ENCODE assay signal across 31 cellular contexts in the genomic region with DNA sequence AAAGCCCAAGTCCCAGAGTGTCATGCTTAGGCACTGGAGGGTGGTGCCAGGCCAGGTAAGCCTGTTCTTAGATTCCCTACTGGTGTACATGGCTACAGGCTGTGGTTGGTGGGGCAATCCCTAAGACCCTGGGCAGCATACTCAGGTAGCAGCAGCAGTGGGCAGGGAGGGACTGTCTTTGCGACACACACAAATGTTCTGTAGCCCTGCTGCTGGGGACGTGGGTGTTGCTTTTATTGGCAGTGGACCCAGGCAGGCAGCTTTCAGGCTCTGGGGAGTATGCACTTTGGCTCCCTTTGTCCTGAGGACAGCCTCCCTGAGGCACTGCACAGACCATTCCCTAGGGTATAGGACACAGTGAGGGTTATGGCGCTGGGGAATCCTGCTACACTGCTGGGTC.
"Had no signal": no experiment of that assay in that cellular context is flagged by ENCODE, and none has a peak within 500 bp of the region (broad histone marks: within the 10 kb centered on the region; RNA-seq: fewer than 3 reads in every experiment).

No MANE protein-coding gene starts in this region.

- H3K27me3 ChIP-seq: body of pancreas, cardiac muscle cell, dorsolateral prefrontal cortex had no signal

- H3K36me3 Mint-ChIP-seq: activated CD4-positive, alpha-beta memory T cell treated with anti-CD3 and anti-CD28 coated beads for 36 hours; activated CD8-positive, alpha-beta memory T cell treated with anti-CD3 and anti-CD28 coated beads, Interleukin-2, amount 10 ng/mL, durations not matched to agents 7 days and 5 days; activated naive CD4-positive, alpha-beta T cell treated with anti-CD3 and anti-CD28 coated beads, Interleukin-2, amount 10 ng/mL, durations not matched to agents 7 days and 5 days; activated naive CD8-positive, alpha-beta T cell treated with anti-CD3 and anti-CD28 coated beads, Interleukin-2, amount 10 ng/mL, durations not matched to agents 7 days and 5 days had no signal

- H3K36me3 ChIP-seq: cardiac muscle cell had no signal

- H3K4me1 Mint-ChIP-seq: activated CD4-positive, alpha-beta T cell treated with anti-CD3 and anti-CD28 coated beads for 36 hours; activated CD4-positive, alpha-beta T cell treated with anti-CD3 and anti-CD28 coated beads, Interleukin-2, amount 10 ng/mL, durations not matched to agents 24 days and 14 days; activated CD8-positive, alpha-beta memory T cell treated with anti-CD3 and anti-CD28 coated beads, Interleukin-2, amount 10 ng/mL, durations not matched to agents 7 days and 5 days; activated naive CD4-positive, alpha-beta T cell treated with anti-CD3 and anti-CD28 coated beads, Interleukin-2, amount 10 ng/mL, durations not matched to agents 7 days and 5 days; activated naive CD8-positive, alpha-beta T cell treated with anti-CD3 and anti-CD28 coated beads, Interleukin-2, amount 10 ng/mL, durations not matched to agents 7 days and 5 days; central memory CD8-positive, alpha-beta T cell; endodermal cell; T-helper 17 cell had no signal

- H3K27ac ChIP-seq: body of pancreas, cardiac muscle cell, coronary artery, dorsolateral prefrontal cortex had no signal

- H3K4me1 ChIP-seq: body of pancreas had no signal

- H3K4me3 ChIP-seq: body of pancreas, cardiac muscle cell, coronary artery, dorsolateral prefrontal cortex had no signal

- H3K27ac Mint-ChIP-seq: activated CD4-positive, alpha-beta memory T cell treated with anti-CD3 and anti-CD28 coated beads for 36 hours; activated CD4-positive, alpha-beta T cell treated with anti-CD3 and anti-CD28 coated beads for 36 hours; activated CD4-positive, alpha-beta T cell treated with anti-CD3 and anti-CD28 coated beads, Interleukin-2, amount 10 ng/mL, durations not matched to agents 24 days and 14 days; activated CD8-positive, alpha-beta memory T cell treated with anti-CD3 and anti-CD28 coated beads, Interleukin-2, amount 10 ng/mL, durations not matched to agents 7 days and 5 days; activated CD8-positive, alpha-beta T cell treated with anti-CD3 and anti-CD28 coated beads, Interleukin-2, amount 10 ng/mL, durations not matched to agents 7 days and 5 days; activated naive CD4-positive, alpha-beta T cell treated with anti-CD3 and anti-CD28 coated beads, Interleukin-2, amount 10 ng/mL, durations not matched to agents 7 days and 5 days; activated naive CD4-positive, alpha-beta T cell treated with anti-CD3 and anti-CD28 coated beads, Interleukin-2, amount 50 U/mL, for 72 hours; activated naive CD8-positive, alpha-beta T cell treated with anti-CD3 and anti-CD28 coated beads, Interleukin-2, amount 10 ng/mL, durations not matched to agents 7 days and 5 days; activated T-cell treated with anti-CD3 and anti-CD28 coated beads, Interleukin-2, amount 50 U/mL, for 72 hours; dendritic cell treated with granulocyte-macrophage colony-stimulating factor and Interleukin-4, amounts not matched to agents 40 ng/mL and 50 ng/mL, for 4 days; endodermal cell; T-helper 17 cell; T-helper 2 cell treated with Interferon-gamma antibody and Interleukin-4, amounts not matched to agents 5 μg/mL and 100 μg/mL, for 36 hours had no signal

- ATAC-seq: activated CD4-positive, alpha-beta T cell treated with anti-CD3 and anti-CD28 coated beads for 36 hours; activated CD8-positive, alpha-beta memory T cell treated with anti-CD3 and anti-CD28 coated beads, Interleukin-2, amount 10 ng/mL, durations not matched to agents 7 days and 5 days; activated CD8-positive, alpha-beta T cell treated with anti-CD3 and anti-CD28 coated beads, Interleukin-2, amount 10 ng/mL, durations not matched to agents 7 days and 5 days; activated naive CD4-positive, alpha-beta T cell treated with anti-CD3 and anti-CD28 coated beads, Interleukin-2, amount 50 U/mL, for 72 hours; activated T-cell treated with anti-CD3 and anti-CD28 coated beads, Interleukin-2, amount 50 U/mL, for 72 hours; body of pancreas; esophagus mucosa; T-helper 17 cell had no signal

- DNase-seq: activated CD4-positive, alpha-beta memory T cell treated with anti-CD3 and anti-CD28 coated beads for 36 hours; activated CD4-positive, alpha-beta T cell treated with anti-CD3 and anti-CD28 coated beads for 36 hours; activated CD4-positive, alpha-beta T cell treated with anti-CD3 and anti-CD28 coated beads, Interleukin-2, amount 10 ng/mL, durations not matched to agents 24 days and 14 days; activated CD4-positive, CD25-positive, alpha-beta regulatory T cell; activated CD4-positive, CD25-positive, alpha-beta regulatory T cell treated with anti-CD3 and anti-CD28 coated beads, Interleukin-2, amount 50 U/mL, for 72 hours; activated CD8-positive, alpha-beta memory T cell treated with anti-CD3 and anti-CD28 coated beads, Interleukin-2, amount 10 ng/mL, durations not matched to agents 7 days and 5 days; activated CD8-positive, alpha-beta memory T cell treated with anti-CD3 and anti-CD28 coated beads, Interleukin-2, amount 50 U/mL, for 4 hours; activated CD8-positive, alpha-beta T cell treated with anti-CD3 and anti-CD28 coated beads, Interleukin-2, amount 10 ng/mL, durations not matched to agents 7 days and 5 days; activated gamma-delta T cell; activated naive CD4-positive, alpha-beta T cell; activated naive CD4-positive, alpha-beta T cell treated with anti-CD3 and anti-CD28 coated beads, Interleukin-2, amount 10 ng/mL, durations not matched to agents 7 days and 5 days; activated naive CD8-positive, alpha-beta T cell treated with anti-CD3 and anti-CD28 coated beads, Interleukin-2, amount 10 ng/mL, durations not matched to agents 7 days and 5 days; activated T-cell treated with anti-CD3 and anti-CD28 coated beads, Interleukin-2, amount 50 U/mL, for 1 hour; activated T-cell treated with anti-CD3 and anti-CD28 coated beads, Interleukin-2, amount 50 U/mL, for 72 hours; amniotic stem cell; body of pancreas; dorsolateral prefrontal cortex; effector memory CD4-positive, alpha-beta T cell; endodermal cell; foreskin fibroblast; head of caudate nucleus; T-helper 1 cell; T-helper 17 cell; T1000 had no signal

- H3K4me3 Mint-ChIP-seq: activated CD4-positive, alpha-beta memory T cell treated with anti-CD3 and anti-CD28 coated beads for 36 hours; activated CD4-positive, alpha-beta T cell treated with anti-CD3 and anti-CD28 coated beads for 36 hours; activated CD4-positive, alpha-beta T cell treated with anti-CD3 and anti-CD28 coated beads, Interleukin-2, amount 10 ng/mL, durations not matched to agents 24 days and 14 days; activated CD8-positive, alpha-beta memory T cell treated with anti-CD3 and anti-CD28 coated beads, Interleukin-2, amount 10 ng/mL, durations not matched to agents 7 days and 5 days; activated CD8-positive, alpha-beta T cell treated with anti-CD3 and anti-CD28 coated beads, Interleukin-2, amount 10 ng/mL, durations not matched to agents 7 days and 5 days; activated naive CD4-positive, alpha-beta T cell treated with anti-CD3 and anti-CD28 coated beads, Interleukin-2, amount 10 ng/mL, durations not matched to agents 7 days and 5 days; activated naive CD8-positive, alpha-beta T cell treated with anti-CD3 and anti-CD28 coated beads, Interleukin-2, amount 10 ng/mL, durations not matched to agents 7 days and 5 days; activated T-cell treated with anti-CD3 and anti-CD28 coated beads, Interleukin-2, amount 50 U/mL, for 72 hours; central memory CD8-positive, alpha-beta T cell; dendritic cell treated with granulocyte-macrophage colony-stimulating factor and Interleukin-4, amounts not matched to agents 40 ng/mL and 50 ng/mL, for 4 days; endodermal cell; T-helper 17 cell; T-helper 2 cell treated with Interferon-gamma antibody and Interleukin-4, amounts not matched to agents 5 μg/mL and 100 μg/mL, for 36 hours had no signal

- H3K27me3 Mint-ChIP-seq: activated CD4-positive, alpha-beta memory T cell treated with anti-CD3 and anti-CD28 coated beads for 36 hours; activated CD4-positive, alpha-beta T cell treated with anti-CD3 and anti-CD28 coated beads for 36 hours; activated CD4-positive, alpha-beta T cell treated with anti-CD3 and anti-CD28 coated beads, Interleukin-2, amount 10 ng/mL, durations not matched to agents 24 days and 14 days; activated CD8-positive, alpha-beta memory T cell treated with anti-CD3 and anti-CD28 coated beads, Interleukin-2, amount 10 ng/mL, durations not matched to agents 7 days and 5 days; activated naive CD4-positive, alpha-beta T cell treated with anti-CD3 and anti-CD28 coated beads, Interleukin-2, amount 10 ng/mL, durations not matched to agents 7 days and 5 days; activated naive CD8-positive, alpha-beta T cell treated with anti-CD3 and anti-CD28 coated beads, Interleukin-2, amount 10 ng/mL, durations not matched to agents 7 days and 5 days; central memory CD8-positive, alpha-beta T cell; dendritic cell treated with granulocyte-macrophage colony-stimulating factor and Interleukin-4, amounts not matched to agents 40 ng/mL and 50 ng/mL, for 4 days; T-helper 17 cell had no signal
